1 cellular context compared by ENCODE assay signal in the genomic region with DNA sequence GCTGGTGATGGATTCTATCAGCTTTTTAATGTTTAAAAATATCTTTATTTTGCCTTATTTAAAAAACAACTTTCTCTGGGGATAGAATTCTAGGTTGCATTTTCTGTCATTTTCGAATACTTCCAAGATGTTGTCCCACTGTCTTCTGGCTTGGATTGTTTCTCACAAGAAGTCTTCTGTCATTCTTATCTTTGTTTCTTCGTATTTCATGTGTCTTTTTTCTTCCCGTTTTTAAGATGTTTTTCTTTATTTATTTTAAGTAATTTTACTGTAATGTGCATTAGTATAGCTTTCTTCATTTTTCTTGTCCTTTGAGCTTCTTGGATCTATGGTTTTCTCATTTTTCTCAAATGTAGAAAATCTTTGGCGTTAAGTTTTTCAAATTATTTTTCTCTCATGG.
TF ChIP-seq lines count a peak whose summit lies in the region.

No MANE protein-coding gene starts in this region.

TF ChIP-seq in K562, 482 proteins besides CTCF, POLR2A, EP300 and RAD21 (continued from another document):
- TF ChIP-seq, protein P1, sequence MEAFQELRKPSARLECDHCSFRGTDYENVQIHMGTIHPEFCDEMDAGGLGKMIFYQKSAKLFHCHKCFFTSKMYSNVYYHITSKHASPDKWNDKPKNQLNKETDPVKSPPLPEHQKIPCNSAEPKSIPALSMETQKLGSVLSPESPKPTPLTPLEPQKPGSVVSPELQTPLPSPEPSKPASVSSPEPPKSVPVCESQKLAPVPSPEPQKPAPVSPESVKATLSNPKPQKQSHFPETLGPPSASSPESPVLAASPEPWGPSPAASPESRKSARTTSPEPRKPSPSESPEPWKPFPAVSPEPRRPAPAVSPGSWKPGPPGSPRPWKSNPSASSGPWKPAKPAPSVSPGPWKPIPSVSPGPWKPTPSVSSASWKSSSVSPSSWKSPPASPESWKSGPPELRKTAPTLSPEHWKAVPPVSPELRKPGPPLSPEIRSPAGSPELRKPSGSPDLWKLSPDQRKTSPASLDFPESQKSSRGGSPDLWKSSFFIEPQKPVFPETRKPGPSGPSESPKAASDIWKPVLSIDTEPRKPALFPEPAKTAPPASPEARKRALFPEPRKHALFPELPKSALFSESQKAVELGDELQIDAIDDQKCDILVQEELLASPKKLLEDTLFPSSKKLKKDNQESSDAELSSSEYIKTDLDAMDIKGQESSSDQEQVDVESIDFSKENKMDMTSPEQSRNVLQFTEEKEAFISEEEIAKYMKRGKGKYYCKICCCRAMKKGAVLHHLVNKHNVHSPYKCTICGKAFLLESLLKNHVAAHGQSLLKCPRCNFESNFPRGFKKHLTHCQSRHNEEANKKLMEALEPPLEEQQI (IDR thresholded peaks at IDR 0.05) = peak; percentile 80
- TF ChIP-seq HOXB6 (CRISPR knock-in tag; IDR thresholded peaks at IDR 0.05; ENCODE audit: borderline replicate concordance) (no peak), NCOR1 (IDR thresholded peaks at IDR 0.05) (no peak), JUND (IDR thresholded peaks at IDR 0.05; ENCODE audit: borderline replicate concordance, low read depth, low read length) (no peak), JUND (tag; IDR thresholded peaks at IDR 0.05; ENCODE audit: borderline replicate concordance, low read depth, low read length) (no peak), KDM1A (IDR thresholded peaks at IDR 0.05) (no peak), PTBP1 (IDR thresholded peaks at IDR 0.05; ENCODE audit: low read depth, low read length) (no peak), TRIM24 (IDR thresholded peaks at IDR 0.05) (peak; percentile 94 to 96), CBX5 (IDR thresholded peaks at IDR 0.05; ENCODE audit: borderline replicate concordance, low read depth) (peak; percentile 83; the same call in 1 of the 2 replicates), TAF7 (tag; IDR thresholded peaks at IDR 0.05) (no peak), PHB2 (IDR thresholded peaks at IDR 0.05; ENCODE audit: low read depth) (no peak), KLF6 (CRISPR knock-in tag; IDR thresholded peaks at IDR 0.05; ENCODE audit: borderline replicate concordance) (no peak), MAZ (CRISPR knock-in tag; conservative IDR thresholded peaks at IDR 0.05 in 1 of 2, IDR thresholded peaks at IDR 0.05 in 1 of 2) (no peak), FOXM1 (IDR thresholded peaks at IDR 0.05; ENCODE audit: low read depth) (no peak), FOXM1 (CRISPR knock-in tag; IDR thresholded peaks at IDR 0.05; ENCODE audit: low read depth) (no peak), ZFX (CRISPR knock-in tag; IDR thresholded peaks at IDR 0.05) (no peak), POLR2AphosphoS2 (IDR thresholded peaks at IDR 0.05; ENCODE audit: low read length) (no peak), POLR3A (IDR thresholded peaks at IDR 0.05; ENCODE audit: borderline replicate concordance, extremely low read depth, insufficient read depth, insufficient read length) (no peak), ADNP (tag; IDR thresholded peaks at IDR 0.05) (no peak), ZNF551 (CRISPR knock-in tag; IDR thresholded peaks at IDR 0.05) (no peak), BCL6 (CRISPR knock-in tag; IDR thresholded peaks at IDR 0.05) (no peak), MTA3 (IDR thresholded peaks at IDR 0.05; ENCODE audit: borderline replicate concordance) (no peak), KDM2B (CRISPR knock-in tag; IDR thresholded peaks at IDR 0.05) (no peak), HDAC1 (IDR thresholded peaks at IDR 0.05) (no peak), DIDO1 (tag; IDR thresholded peaks at IDR 0.05; ENCODE audit: low read depth) (no peak), NFE2L1 (tag; IDR thresholded peaks at IDR 0.05; ENCODE audit: borderline replicate concordance, low read depth) (no peak), RBFOX2 (IDR thresholded peaks at IDR 0.05; ENCODE audit: low read depth, low read length) (no peak), ZNF384 (IDR thresholded peaks at IDR 0.05; ENCODE audit: low read depth, low read length) (no peak), POLR2G (IDR thresholded peaks at IDR 0.05; ENCODE audit: low read depth, low read length) (no peak), SMAD1 (IDR thresholded peaks at IDR 0.05; ENCODE audit: low read depth, low read length, partially characterized antibody) (no peak), TBP (optimal IDR thresholded peaks at IDR 0.05; ENCODE audit: low read depth, low read length) (no peak), HMG20A (CRISPR knock-in tag; conservative IDR thresholded peaks at IDR 0.05) (no peak), KDM5B (IDR thresholded peaks at IDR 0.05; ENCODE audit: insufficient replicate concordance, low read depth, low read length) (no peak), ERF (CRISPR knock-in tag; IDR thresholded peaks at IDR 0.05) (no peak), SIN3B (IDR thresholded peaks at IDR 0.05; ENCODE audit: low read depth) (no peak)
- TF ChIP-seq, protein P2, sequence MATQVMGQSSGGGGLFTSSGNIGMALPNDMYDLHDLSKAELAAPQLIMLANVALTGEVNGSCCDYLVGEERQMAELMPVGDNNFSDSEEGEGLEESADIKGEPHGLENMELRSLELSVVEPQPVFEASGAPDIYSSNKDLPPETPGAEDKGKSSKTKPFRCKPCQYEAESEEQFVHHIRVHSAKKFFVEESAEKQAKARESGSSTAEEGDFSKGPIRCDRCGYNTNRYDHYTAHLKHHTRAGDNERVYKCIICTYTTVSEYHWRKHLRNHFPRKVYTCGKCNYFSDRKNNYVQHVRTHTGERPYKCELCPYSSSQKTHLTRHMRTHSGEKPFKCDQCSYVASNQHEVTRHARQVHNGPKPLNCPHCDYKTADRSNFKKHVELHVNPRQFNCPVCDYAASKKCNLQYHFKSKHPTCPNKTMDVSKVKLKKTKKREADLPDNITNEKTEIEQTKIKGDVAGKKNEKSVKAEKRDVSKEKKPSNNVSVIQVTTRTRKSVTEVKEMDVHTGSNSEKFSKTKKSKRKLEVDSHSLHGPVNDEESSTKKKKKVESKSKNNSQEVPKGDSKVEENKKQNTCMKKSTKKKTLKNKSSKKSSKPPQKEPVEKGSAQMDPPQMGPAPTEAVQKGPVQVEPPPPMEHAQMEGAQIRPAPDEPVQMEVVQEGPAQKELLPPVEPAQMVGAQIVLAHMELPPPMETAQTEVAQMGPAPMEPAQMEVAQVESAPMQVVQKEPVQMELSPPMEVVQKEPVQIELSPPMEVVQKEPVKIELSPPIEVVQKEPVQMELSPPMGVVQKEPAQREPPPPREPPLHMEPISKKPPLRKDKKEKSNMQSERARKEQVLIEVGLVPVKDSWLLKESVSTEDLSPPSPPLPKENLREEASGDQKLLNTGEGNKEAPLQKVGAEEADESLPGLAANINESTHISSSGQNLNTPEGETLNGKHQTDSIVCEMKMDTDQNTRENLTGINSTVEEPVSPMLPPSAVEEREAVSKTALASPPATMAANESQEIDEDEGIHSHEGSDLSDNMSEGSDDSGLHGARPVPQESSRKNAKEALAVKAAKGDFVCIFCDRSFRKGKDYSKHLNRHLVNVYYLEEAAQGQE (CRISPR knock-in tag; IDR thresholded peaks at IDR 0.05; ENCODE audit: low read depth) = no peak
- TF ChIP-seq, protein P3, sequence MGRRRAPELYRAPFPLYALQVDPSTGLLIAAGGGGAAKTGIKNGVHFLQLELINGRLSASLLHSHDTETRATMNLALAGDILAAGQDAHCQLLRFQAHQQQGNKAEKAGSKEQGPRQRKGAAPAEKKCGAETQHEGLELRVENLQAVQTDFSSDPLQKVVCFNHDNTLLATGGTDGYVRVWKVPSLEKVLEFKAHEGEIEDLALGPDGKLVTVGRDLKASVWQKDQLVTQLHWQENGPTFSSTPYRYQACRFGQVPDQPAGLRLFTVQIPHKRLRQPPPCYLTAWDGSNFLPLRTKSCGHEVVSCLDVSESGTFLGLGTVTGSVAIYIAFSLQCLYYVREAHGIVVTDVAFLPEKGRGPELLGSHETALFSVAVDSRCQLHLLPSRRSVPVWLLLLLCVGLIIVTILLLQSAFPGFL (CRISPR knock-in tag; IDR thresholded peaks at IDR 0.05) = no peak
- TF ChIP-seq, protein P4, sequence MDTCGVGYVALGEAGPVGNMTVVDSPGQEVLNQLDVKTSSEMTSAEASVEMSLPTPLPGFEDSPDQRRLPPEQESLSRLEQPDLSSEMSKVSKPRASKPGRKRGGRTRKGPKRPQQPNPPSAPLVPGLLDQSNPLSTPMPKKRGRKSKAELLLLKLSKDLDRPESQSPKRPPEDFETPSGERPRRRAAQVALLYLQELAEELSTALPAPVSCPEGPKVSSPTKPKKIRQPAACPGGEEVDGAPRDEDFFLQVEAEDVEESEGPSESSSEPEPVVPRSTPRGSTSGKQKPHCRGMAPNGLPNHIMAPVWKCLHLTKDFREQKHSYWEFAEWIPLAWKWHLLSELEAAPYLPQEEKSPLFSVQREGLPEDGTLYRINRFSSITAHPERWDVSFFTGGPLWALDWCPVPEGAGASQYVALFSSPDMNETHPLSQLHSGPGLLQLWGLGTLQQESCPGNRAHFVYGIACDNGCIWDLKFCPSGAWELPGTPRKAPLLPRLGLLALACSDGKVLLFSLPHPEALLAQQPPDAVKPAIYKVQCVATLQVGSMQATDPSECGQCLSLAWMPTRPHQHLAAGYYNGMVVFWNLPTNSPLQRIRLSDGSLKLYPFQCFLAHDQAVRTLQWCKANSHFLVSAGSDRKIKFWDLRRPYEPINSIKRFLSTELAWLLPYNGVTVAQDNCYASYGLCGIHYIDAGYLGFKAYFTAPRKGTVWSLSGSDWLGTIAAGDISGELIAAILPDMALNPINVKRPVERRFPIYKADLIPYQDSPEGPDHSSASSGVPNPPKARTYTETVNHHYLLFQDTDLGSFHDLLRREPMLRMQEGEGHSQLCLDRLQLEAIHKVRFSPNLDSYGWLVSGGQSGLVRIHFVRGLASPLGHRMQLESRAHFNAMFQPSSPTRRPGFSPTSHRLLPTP (IDR thresholded peaks at IDR 0.05; ENCODE audit: borderline replicate concordance, extremely low read depth, insufficient read length) = no peak
- TF ChIP-seq, protein P5, sequence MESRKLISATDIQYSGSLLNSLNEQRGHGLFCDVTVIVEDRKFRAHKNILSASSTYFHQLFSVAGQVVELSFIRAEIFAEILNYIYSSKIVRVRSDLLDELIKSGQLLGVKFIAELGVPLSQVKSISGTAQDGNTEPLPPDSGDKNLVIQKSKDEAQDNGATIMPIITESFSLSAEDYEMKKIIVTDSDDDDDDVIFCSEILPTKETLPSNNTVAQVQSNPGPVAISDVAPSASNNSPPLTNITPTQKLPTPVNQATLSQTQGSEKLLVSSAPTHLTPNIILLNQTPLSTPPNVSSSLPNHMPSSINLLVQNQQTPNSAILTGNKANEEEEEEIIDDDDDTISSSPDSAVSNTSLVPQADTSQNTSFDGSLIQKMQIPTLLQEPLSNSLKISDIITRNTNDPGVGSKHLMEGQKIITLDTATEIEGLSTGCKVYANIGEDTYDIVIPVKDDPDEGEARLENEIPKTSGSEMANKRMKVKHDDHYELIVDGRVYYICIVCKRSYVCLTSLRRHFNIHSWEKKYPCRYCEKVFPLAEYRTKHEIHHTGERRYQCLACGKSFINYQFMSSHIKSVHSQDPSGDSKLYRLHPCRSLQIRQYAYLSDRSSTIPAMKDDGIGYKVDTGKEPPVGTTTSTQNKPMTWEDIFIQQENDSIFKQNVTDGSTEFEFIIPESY (CRISPR knock-in tag; IDR thresholded peaks at IDR 0.05) = no peak
- TF ChIP-seq, protein P6, sequence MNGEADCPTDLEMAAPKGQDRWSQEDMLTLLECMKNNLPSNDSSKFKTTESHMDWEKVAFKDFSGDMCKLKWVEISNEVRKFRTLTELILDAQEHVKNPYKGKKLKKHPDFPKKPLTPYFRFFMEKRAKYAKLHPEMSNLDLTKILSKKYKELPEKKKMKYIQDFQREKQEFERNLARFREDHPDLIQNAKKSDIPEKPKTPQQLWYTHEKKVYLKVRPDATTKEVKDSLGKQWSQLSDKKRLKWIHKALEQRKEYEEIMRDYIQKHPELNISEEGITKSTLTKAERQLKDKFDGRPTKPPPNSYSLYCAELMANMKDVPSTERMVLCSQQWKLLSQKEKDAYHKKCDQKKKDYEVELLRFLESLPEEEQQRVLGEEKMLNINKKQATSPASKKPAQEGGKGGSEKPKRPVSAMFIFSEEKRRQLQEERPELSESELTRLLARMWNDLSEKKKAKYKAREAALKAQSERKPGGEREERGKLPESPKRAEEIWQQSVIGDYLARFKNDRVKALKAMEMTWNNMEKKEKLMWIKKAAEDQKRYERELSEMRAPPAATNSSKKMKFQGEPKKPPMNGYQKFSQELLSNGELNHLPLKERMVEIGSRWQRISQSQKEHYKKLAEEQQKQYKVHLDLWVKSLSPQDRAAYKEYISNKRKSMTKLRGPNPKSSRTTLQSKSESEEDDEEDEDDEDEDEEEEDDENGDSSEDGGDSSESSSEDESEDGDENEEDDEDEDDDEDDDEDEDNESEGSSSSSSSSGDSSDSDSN (IDR thresholded peaks at IDR 0.05; ENCODE audit: borderline replicate concordance in 1 of 2, low read depth in 2 of 2, low read length in 2 of 2) = no peak
- TF ChIP-seq, protein P7, sequence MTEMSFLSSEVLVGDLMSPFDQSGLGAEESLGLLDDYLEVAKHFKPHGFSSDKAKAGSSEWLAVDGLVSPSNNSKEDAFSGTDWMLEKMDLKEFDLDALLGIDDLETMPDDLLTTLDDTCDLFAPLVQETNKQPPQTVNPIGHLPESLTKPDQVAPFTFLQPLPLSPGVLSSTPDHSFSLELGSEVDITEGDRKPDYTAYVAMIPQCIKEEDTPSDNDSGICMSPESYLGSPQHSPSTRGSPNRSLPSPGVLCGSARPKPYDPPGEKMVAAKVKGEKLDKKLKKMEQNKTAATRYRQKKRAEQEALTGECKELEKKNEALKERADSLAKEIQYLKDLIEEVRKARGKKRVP (CRISPR knock-in tag; IDR thresholded peaks at IDR 0.05) = no peak
- TF ChIP-seq, protein P8, sequence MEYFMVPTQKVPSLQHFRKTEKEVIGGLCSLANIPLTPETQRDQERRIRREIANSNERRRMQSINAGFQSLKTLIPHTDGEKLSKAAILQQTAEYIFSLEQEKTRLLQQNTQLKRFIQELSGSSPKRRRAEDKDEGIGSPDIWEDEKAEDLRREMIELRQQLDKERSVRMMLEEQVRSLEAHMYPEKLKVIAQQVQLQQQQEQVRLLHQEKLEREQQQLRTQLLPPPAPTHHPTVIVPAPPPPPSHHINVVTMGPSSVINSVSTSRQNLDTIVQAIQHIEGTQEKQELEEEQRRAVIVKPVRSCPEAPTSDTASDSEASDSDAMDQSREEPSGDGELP (CRISPR knock-in tag; IDR thresholded peaks at IDR 0.05; ENCODE audit: borderline replicate concordance) = no peak
- TF ChIP-seq, protein P9, sequence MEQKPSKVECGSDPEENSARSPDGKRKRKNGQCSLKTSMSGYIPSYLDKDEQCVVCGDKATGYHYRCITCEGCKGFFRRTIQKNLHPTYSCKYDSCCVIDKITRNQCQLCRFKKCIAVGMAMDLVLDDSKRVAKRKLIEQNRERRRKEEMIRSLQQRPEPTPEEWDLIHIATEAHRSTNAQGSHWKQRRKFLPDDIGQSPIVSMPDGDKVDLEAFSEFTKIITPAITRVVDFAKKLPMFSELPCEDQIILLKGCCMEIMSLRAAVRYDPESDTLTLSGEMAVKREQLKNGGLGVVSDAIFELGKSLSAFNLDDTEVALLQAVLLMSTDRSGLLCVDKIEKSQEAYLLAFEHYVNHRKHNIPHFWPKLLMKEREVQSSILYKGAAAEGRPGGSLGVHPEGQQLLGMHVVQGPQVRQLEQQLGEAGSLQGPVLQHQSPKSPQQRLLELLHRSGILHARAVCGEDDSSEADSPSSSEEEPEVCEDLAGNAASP (IDR thresholded peaks at IDR 0.05) = no peak
- TF ChIP-seq, protein P10, sequence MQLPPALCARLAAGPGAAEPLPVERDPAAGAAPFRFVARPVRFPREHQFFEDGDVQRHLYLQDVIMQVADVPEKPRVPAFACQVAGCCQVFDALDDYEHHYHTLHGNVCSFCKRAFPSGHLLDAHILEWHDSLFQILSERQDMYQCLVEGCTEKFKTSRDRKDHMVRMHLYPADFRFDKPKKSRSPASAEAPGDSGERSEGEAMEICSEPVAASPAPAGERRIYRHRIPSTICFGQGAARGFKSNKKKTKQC (CRISPR knock-in tag; IDR thresholded peaks at IDR 0.05) = no peak
